ENCODE assay signal across 33 cellular contexts in the genomic region with DNA sequence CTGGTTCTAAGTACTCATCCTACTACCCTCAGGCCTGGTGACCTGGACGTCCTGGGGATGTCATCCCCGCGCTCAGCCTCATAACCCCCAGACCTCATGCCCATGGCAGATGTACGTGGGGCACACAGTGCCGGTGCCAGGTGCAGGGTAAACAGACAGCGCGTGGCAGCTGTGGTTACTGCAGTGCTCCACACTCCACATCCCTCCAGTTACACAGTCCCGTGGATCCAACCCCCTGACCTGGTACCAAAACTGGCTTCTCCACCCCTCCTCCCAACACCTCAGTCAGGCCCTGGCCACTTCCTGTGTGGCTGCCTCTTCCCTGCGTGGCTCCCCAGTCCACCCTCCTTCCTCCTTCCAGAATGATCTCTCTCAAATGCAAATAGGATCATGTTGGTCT.
DNase-seq lines count a peak whose midpoint lies in the region; FAIRE-seq and TF ChIP-seq lines count a peak whose summit lies in the region.
"Had no signal": no experiment of that assay in that cellular context is flagged by ENCODE, and none has a peak within 500 bp of the region (broad histone marks: within the 10 kb centered on the region; RNA-seq: fewer than 3 reads in every experiment).

No MANE protein-coding gene starts in this region.

- no peak overlapping the region for H3K9ac ChIP-seq in BLaER1 treated with 17β-estradiol and CSF1 and Interleukin-3, amounts not matched to agents 10 nM and 100 nM
- H3K9ac ChIP-seq in astrocyte (ENCODE audit: low read length), result no peak overlapping the region

- H3K36me3 Mint-ChIP-seq in astrocyte (ENCODE audit: low read depth, unreplicated experiment) (no peaks in the 10 kb centered on the region), nephron progenitor cell (ENCODE audit: low read depth) (no peaks in the 10 kb centered on the region), immature natural killer cell (no peaks in the 10 kb centered on the region)
- H3K36me3 Mint-ChIP-seq: activated naive CD4-positive, alpha-beta T cell treated with anti-CD3 and anti-CD28 coated beads, Interleukin-2, amount 10 ng/mL, durations not matched to agents 7 days and 5 days; IgD-negative memory B cell had no signal

- no peak overlapping the region for H3K4me3 Mint-ChIP-seq in astrocyte (ENCODE audit: unreplicated experiment)
- peak overlapping the region; percentile 26 for H3K4me3 Mint-ChIP-seq in nephron progenitor cell
- H3K4me3 Mint-ChIP-seq in immature natural killer cell, result no peak overlapping the region
- H3K4me3 Mint-ChIP-seq: activated CD4-positive, alpha-beta memory T cell treated with anti-CD3 and anti-CD28 coated beads, Interleukin-2, amount 10 ng/mL, durations not matched to agents 7 days and 5 days; activated naive CD4-positive, alpha-beta T cell treated with anti-CD3 and anti-CD28 coated beads, Interleukin-2, amount 10 ng/mL, durations not matched to agents 7 days and 5 days; CD8-positive, alpha-beta memory T cell; effector memory CD8-positive, alpha-beta T cell; GM23338; stimulated activated naive CD8-positive, alpha-beta T cell treated with anti-CD3 and anti-CD28 coated beads, Interleukin-15, Interleukin-2, amounts not matched to agents 100 ng/mL and 50 ng/mL, for 24 hours had no signal

- H3K4me3 ChIP-seq in BLaER1 treated with 17β-estradiol and CSF1 and Interleukin-3, amounts not matched to agents 10 nM and 100 nM, result no peak overlapping the region
- H3K4me3 ChIP-seq in astrocyte (ENCODE audit: insufficient read depth, low read depth, low read length), result no peak overlapping the region
- H3K4me3 ChIP-seq: breast epithelium, coronary artery, GM23338, left ventricle myocardium inferior, uterus had no signal

- H3K4me1 Mint-ChIP-seq in astrocyte (ENCODE audit: low read depth, unreplicated experiment) (peaks cover 21% of the 10 kb centered on the region), nephron progenitor cell (peaks cover 45% of the 10 kb centered on the region), immature natural killer cell (peaks cover 6 to 7% of the 10 kb centered on the region in 2 donors)

- no peak for FAIRE-seq in astrocyte (lab: Jason Lieb, UNC)
- FAIRE-seq: keratinocyte had no signal

- H3K27me3 Mint-ChIP-seq in astrocyte (ENCODE audit: low read depth, unreplicated experiment), result peaks cover 44% of the 10 kb centered on the region
- H3K27me3 Mint-ChIP-seq in nephron progenitor cell (ENCODE audit: low read depth, poor library complexity), result peaks cover 63% of the 10 kb centered on the region
- H3K27me3 Mint-ChIP-seq in immature natural killer cell (ENCODE audit: low read depth in 3 of 3), result peaks cover 2 to 14% (median 7%) of the 10 kb centered on the region in 3 donors

- H3K9me3 ChIP-seq in BLaER1 treated with 17β-estradiol and CSF1 and Interleukin-3, amounts not matched to agents 10 nM and 100 nM (replicated peaks in 1 of 11), result no peaks in the 10 kb centered on the region
- H3K9me3 ChIP-seq in astrocyte (ENCODE audit: insufficient read depth, low read depth, low read length), result no peaks in the 10 kb centered on the region
- H3K9me3 ChIP-seq: breast epithelium, left ventricle myocardium inferior, neutrophil, uterus had no signal

- no peaks in the 10 kb centered on the region for H3K79me2 ChIP-seq in astrocyte (ENCODE audit: insufficient read depth, low read length)

- peak overlapping the region; percentile 16 to 64 (median 33); a peak in 16 of 22 replicates for H3K4me2 ChIP-seq in BLaER1 treated with 17β-estradiol and CSF1 and Interleukin-3, amounts not matched to agents 10 nM and 100 nM
- no peak overlapping the region for H3K4me2 ChIP-seq in astrocyte (ENCODE audit: low read length)
- H3K4me2 ChIP-seq: GM23338 had no signal

- DNase-seq in NCI-H1092 (lab: John Stamatoyannopoulos, UW), result peak; percentile 29
- no peak for DNase-seq in astrocyte (ENCODE audit: low read depth)
- DNase-seq in nephron progenitor cell, result no peak
- DNase-seq in activated naive CD4-positive, alpha-beta T cell (lab: John Stamatoyannopoulos, UW), result no peak
- DNase-seq in hippocampal formation (lab: John Stamatoyannopoulos, UW), result no peak
- no peak for DNase-seq in NCI-H146 treated with DMSO at 0.1 percent for 48 hours (lab: John Stamatoyannopoulos, UW; ENCODE audit: unreplicated experiment)
- no peak for DNase-seq in immature natural killer cell
- DNase-seq: activated CD4-positive, alpha-beta memory T cell treated with anti-CD3 and anti-CD28 coated beads, Interleukin-2, amount 10 ng/mL, durations not matched to agents 7 days and 5 days; activated CD4-positive, alpha-beta T cell treated with anti-CD3 and anti-CD28 coated beads for 1 hour; activated naive CD4-positive, alpha-beta T cell treated with anti-CD3 and anti-CD28 coated beads, Interleukin-2, amount 10 ng/mL, durations not matched to agents 7 days and 5 days; amniotic stem cell; CD8-positive, alpha-beta memory T cell; DMS79; effector memory CD8-positive, alpha-beta T cell; GDM1; head of caudate nucleus; left ventricle myocardium inferior; NCI-H1105; NCI-H1930; NCI-H524; right cardiac atrium; SHP77; stimulated activated CD8-positive, alpha-beta memory T cell treated with anti-CD3 and anti-CD28 coated beads, Interleukin-4, amount 100 ng/mL, for 48 hours; T-helper 2 cell; uterus had no signal

- peaks cover 3% of the 10 kb centered on the region for H3K9me3 Mint-ChIP-seq in astrocyte (ENCODE audit: unreplicated experiment)
- H3K9me3 Mint-ChIP-seq in nephron progenitor cell, result no peaks in the 10 kb centered on the region
- H3K9me3 Mint-ChIP-seq in immature natural killer cell, result no peaks in the 10 kb centered on the region
- H3K9me3 Mint-ChIP-seq: activated CD4-positive, alpha-beta memory T cell treated with anti-CD3 and anti-CD28 coated beads, Interleukin-2, amount 10 ng/mL, durations not matched to agents 7 days and 5 days; activated naive CD4-positive, alpha-beta T cell treated with anti-CD3 and anti-CD28 coated beads, Interleukin-2, amount 10 ng/mL, durations not matched to agents 7 days and 5 days; CD8-positive, alpha-beta memory T cell; effector memory CD8-positive, alpha-beta T cell; GM23338; stimulated activated naive CD8-positive, alpha-beta T cell treated with anti-CD3 and anti-CD28 coated beads, Interleukin-15, Interleukin-2, amounts not matched to agents 100 ng/mL and 50 ng/mL, for 24 hours had no signal

- no peak overlapping the region for H2AFZ ChIP-seq in astrocyte (ENCODE audit: low read depth, low read length)
- H2AFZ ChIP-seq: GM23338 had no signal

- H3K27ac Mint-ChIP-seq in astrocyte (ENCODE audit: unreplicated experiment), result peak overlapping the region; percentile 18
- no peak overlapping the region for H3K27ac Mint-ChIP-seq in nephron progenitor cell
- H3K27ac Mint-ChIP-seq in immature natural killer cell, result no peak overlapping the region
- H3K27ac Mint-ChIP-seq: activated CD4-positive, alpha-beta memory T cell treated with anti-CD3 and anti-CD28 coated beads, Interleukin-2, amount 10 ng/mL, durations not matched to agents 7 days and 5 days; activated naive CD4-positive, alpha-beta T cell treated with anti-CD3 and anti-CD28 coated beads, Interleukin-2, amount 10 ng/mL, durations not matched to agents 7 days and 5 days; CD8-positive, alpha-beta memory T cell; effector memory CD8-positive, alpha-beta T cell; GM23338; IgD-negative memory B cell; stimulated activated naive CD8-positive, alpha-beta T cell treated with anti-CD3 and anti-CD28 coated beads, Interleukin-15, Interleukin-2, amounts not matched to agents 100 ng/mL and 50 ng/mL, for 24 hours had no signal

- peaks cover 0 to 10% (median 9%) of the 10 kb centered on the region in 10 experiments; a peak in 13 of 20 replicates for H3K4me1 ChIP-seq in BLaER1 treated with 17β-estradiol and CSF1 and Interleukin-3, amounts not matched to agents 10 nM and 100 nM
- H3K4me1 ChIP-seq in astrocyte (ENCODE audit: insufficient read depth, low read length), result no peaks in the 10 kb centered on the region
- H3K4me1 ChIP-seq: breast epithelium, uterus had no signal

- H3K36me3 ChIP-seq in BLaER1 treated with 17β-estradiol and CSF1 and Interleukin-3, amounts not matched to agents 10 nM and 100 nM, result no peaks in the 10 kb centered on the region
- H3K36me3 ChIP-seq in astrocyte (ENCODE audit: insufficient read depth, low read length), result no peaks in the 10 kb centered on the region
- H3K36me3 ChIP-seq: breast epithelium, left ventricle myocardium inferior, neutrophil, uterus had no signal

- TF ChIP-seq CTCF in astrocyte (IDR thresholded peaks at IDR 0.05; ENCODE audit: insufficient read depth, low read depth, low read length), result no peak
- TF ChIP-seq CTCF in nephron progenitor cell (IDR thresholded peaks at IDR 0.05), result no peak

- H3K27me3 ChIP-seq in BLaER1 treated with 17β-estradiol and CSF1 and Interleukin-3, amounts not matched to agents 10 nM and 100 nM, result peaks cover 1 to 35% (median 20%) of the 10 kb centered on the region in 11 experiments; a peak in 20 of 22 replicates
- H3K27me3 ChIP-seq in astrocyte (ENCODE audit: insufficient read depth, low read length), result peaks cover 10% of the 10 kb centered on the region
- H3K27me3 ChIP-seq: breast epithelium, uterus had no signal

- H4K20me1 ChIP-seq in BLaER1 treated with 17β-estradiol and CSF1 and Interleukin-3, amounts not matched to agents 10 nM and 100 nM, result peaks cover 0 to 26% (median 0%) of the 10 kb centered on the region in 11 experiments; a peak in 9 of 22 replicates
- no peaks in the 10 kb centered on the region for H4K20me1 ChIP-seq in astrocyte (ENCODE audit: insufficient read depth, low read length)

- H3K27ac ChIP-seq in BLaER1 treated with 17β-estradiol and CSF1 and Interleukin-3, amounts not matched to agents 10 nM and 100 nM, result no peak overlapping the region
- no peak overlapping the region for H3K27ac ChIP-seq in astrocyte (ENCODE audit: low read depth, low read length)
- H3K27ac ChIP-seq: breast epithelium, coronary artery, left ventricle myocardium inferior, neutrophil, uterus had no signal
